Comparison of ENCODE assay signal across 8 cellular contexts in genomic region chr12:40224439-40225291, GRCh38. TPM values are rescaled to one million over a fixed set of nuclear protein-coding genes. Genes with fewer than 3 reads are reported as not detected.
DNase-seq lines count a peak whose midpoint lies in the region; ATAC-seq, FAIRE-seq and TF ChIP-seq lines count a peak whose summit lies in the region.

LRRK2 (plus strand) TSS chr12:40224997; CDS start chr12:40225132, 135 bp downstream.

- peaks cover 15% of the 10 kb centered on the region; the same call in 1 of the 2 replicates for H3F3A ChIP-seq in OCI-LY1 (ENCODE audit: insufficient read depth, low read length)

- H2AFZ ChIP-seq in OCI-LY1 (ENCODE audit: low read length): no peak within 1 kb of the TSS
- peak within 1 kb of the TSS; percentile 93 for H2AFZ ChIP-seq in neuron (ENCODE audit: low read depth, low read length)

- H3K4me2 ChIP-seq in OCI-LY1 (ENCODE audit: low read length): peak within 1 kb of the TSS; percentile 74

- H3K9ac ChIP-seq in OCI-LY1 (ENCODE audit: low read length): peak within 1 kb of the TSS; percentile 73

- peaks cover 56% of the 10 kb centered on the region for H3K4me1 ChIP-seq in OCI-LY1 (ENCODE audit: insufficient read depth, low read length, severe bottlenecking)
- H3K4me1 ChIP-seq in neuron (ENCODE audit: insufficient read depth, low read length): no peaks in the 10 kb centered on the region
- peaks cover 0 to 4% (median 2%) of the 10 kb centered on the region in 4 donors for H3K4me1 ChIP-seq in upper lobe of left lung

- no peaks in the 10 kb centered on the region for H3K9me2 ChIP-seq in OCI-LY1 (ENCODE audit: low read depth, low read length)

- DNase-seq in A172 (ENCODE audit: low spot score): peak; percentile 45
- peak; percentile 11 for DNase-seq in activated gamma-delta T cell (lab: John Stamatoyannopoulos, UW)
- peak; percentile 47 to 48 for DNase-seq in frontal cortex (ENCODE audit: low spot score in 2 of 2)
- DNase-seq in upper lobe of left lung: peak; percentile 84 to 96

- 0 to 1% methylated on average over 15 to 57 of the region's 78 CpGs for WGBS in upper lobe of left lung, 2 donors

- no peaks in the 10 kb centered on the region for H4K20me1 ChIP-seq in OCI-LY1 (ENCODE audit: insufficient read depth, low read length)

- ATAC-seq in GM18517 (IDR thresholded peaks at IDR 0.05; ENCODE audit: unreplicated experiment) (peak; percentile 50), HG02981 (IDR thresholded peaks at IDR 0.05; ENCODE audit: unreplicated experiment) (peak; percentile 50), upper lobe of left lung (ENCODE audit: low FRiP score in 2 of 2) (peak; percentile 89 to 94)

- peak within 1 kb of the TSS; percentile 86 for H3K27ac ChIP-seq in OCI-LY1 (ENCODE audit: low read depth, low read length, poor library complexity, severe bottlenecking)
- peak within 1 kb of the TSS; percentile 92 to 99 (median 97) for H3K27ac ChIP-seq in upper lobe of left lung

- peak within 1 kb of the TSS; percentile 67 for H3K4me3 ChIP-seq in OCI-LY1 (ENCODE audit: low read depth, low read length, poor library complexity, severe bottlenecking)
- peak within 1 kb of the TSS; percentile 51 for H3K4me3 ChIP-seq in neuron (ENCODE audit: low read length)
- peak within 1 kb of the TSS; percentile 47 to 71 (median 56) for H3K4me3 ChIP-seq in upper lobe of left lung

- H3K79me2 ChIP-seq in OCI-LY1 (ENCODE audit: insufficient read depth, low read length): no peaks in the 10 kb centered on the region

- TF ChIP-seq POLR2A in upper lobe of left lung (IDR thresholded peaks at IDR 0.05): peak; percentile 13 to 98 (median 74)

- H3K36me3 ChIP-seq in OCI-LY1 (ENCODE audit: insufficient read depth, low read length) (no peaks in the 10 kb centered on the region; the same call in 1 of the 2 replicates), neuron (ENCODE audit: insufficient read depth, low read length) (no peaks in the 10 kb centered on the region), upper lobe of left lung (no peaks in the 10 kb centered on the region)

- peak; percentile 15; the same call in 1 of the 2 replicates for TF ChIP-seq CTCF in OCI-LY1 (IDR thresholded peaks at IDR 0.05; ENCODE audit: low read length)
- peak in 2 of 6 experiments; percentile 15 to 35 for TF ChIP-seq CTCF in upper lobe of left lung (IDR thresholded peaks at IDR 0.05)

- H3K9me3 ChIP-seq in OCI-LY1 (ENCODE audit: low read length) (no peaks in the 10 kb centered on the region), neuron (ENCODE audit: low read length) (no peaks in the 10 kb centered on the region), upper lobe of left lung (no peaks in the 10 kb centered on the region)

- TF ChIP-seq EP300 in upper lobe of left lung (IDR thresholded peaks at IDR 0.05): no peak

- FAIRE-seq in frontal cortex (lab: Jason Lieb, UNC): no peak

- H3K27me3 ChIP-seq in OCI-LY1 (ENCODE audit: insufficient read depth, low read length) (no peaks in the 10 kb centered on the region), neuron (ENCODE audit: insufficient read depth, low read length) (peaks cover 12% of the 10 kb centered on the region), upper lobe of left lung (no peaks in the 10 kb centered on the region)

RNA-seq across cellular contexts. Expression of gene LRRK2, which starts in this region (rescaled TPM):
- 3.6 and 4.2 TPM in 2 replicates for total RNA-seq in A172 (2014; rRNA removed; shearing (Covaris generic))
- 8.6 TPM for total RNA-seq in frontal cortex
- total RNA-seq in upper lobe of left lung: 100 to 1,000 TPM; 232 to 719 (median 390) TPM

Comparison
In these comparisons a context has a peak if more than half of its experiments do, and no peak if none do; other contexts are left out.
1. Peak in every context shown above with its lines: DNase-seq, ATAC-seq, H3K4me3 ChIP-seq and H3K27ac ChIP-seq.
2. RNA of gene LRRK2 (total RNA-seq): 232 to 719 TPM in upper lobe of left lung; 8.6 TPM in frontal cortex (single experiment) and 3.6 to 4.2 TPM in A172; every median in the first group is over 10 times any median in the second.
3. DNase-seq: peak in every context shown above with its lines; median percentile 90 in upper lobe of left lung; 48 in frontal cortex; 45 in A172; 11 in activated gamma-delta T cell.